ENCODE assay signal across 10 cellular contexts in genomic region chr1:164780863-164781262, GRCh38.
DNase-seq lines count a peak whose midpoint lies in the region; ATAC-seq and TF ChIP-seq lines count a peak whose summit lies in the region.
"Had no signal": no experiment of that assay in that cellular context is flagged by ENCODE, and none has a peak within 500 bp of the region (broad histone marks: within the 10 kb centered on the region; RNA-seq: fewer than 3 reads in every experiment).

No MANE protein-coding gene starts in this region.

- no peaks in the 10 kb centered on the region for H3K9me3 ChIP-seq in heart left ventricle

- H3K27me3 ChIP-seq in heart left ventricle = no peaks in the 10 kb centered on the region

- H3K4me3 ChIP-seq in heart left ventricle = no peak overlapping the region

- H3K36me3 ChIP-seq in heart left ventricle = no peaks in the 10 kb centered on the region

- no peak for TF ChIP-seq CTCF in heart left ventricle (IDR thresholded peaks at IDR 0.05)

- 51 to 68% (median 57%) methylated on average over 8 of the region's 8 CpGs for WGBS in heart left ventricle, 4 donors

- intact Hi-C loops in heart left ventricle (cut with DNase I) = loop anchor here (5.0 to 10.0 kb wide), 17 partner anchors 64 to 1246 kb away; no protein-coding TSS in a partner anchor

- H3K4me1 ChIP-seq in heart left ventricle = peaks cover 0 to 83% (median 43%) of the 10 kb centered on the region in 12 donors

- peak; percentile 92 for DNase-seq in EL
- DNase-seq in amniotic stem cell (lab: John Stamatoyannopoulos, UW) = peak; percentile 76
- peak in 2 of 5 donors; percentile 63 to 73 for DNase-seq in heart left ventricle
- DNase-seq in retina = peak; percentile 39
- no peak for DNase-seq in NCI-H2081 (lab: John Stamatoyannopoulos, UW)
- no peak for DNase-seq in effector CD8-positive, alpha-beta T cell (lab: John Stamatoyannopoulos, UW)
- DNase-seq: activated gamma-delta T cell, NCI-H748 treated with DMSO at 0.1 percent for 48 hours had no signal

- peak overlapping the region in 11 of 12 donors; percentile 27 to 80 (median 61) for H3K27ac ChIP-seq in heart left ventricle

- ATAC-seq in heart left ventricle (peak; percentile 76 to 92 (median 86)), GM19397 (IDR thresholded peaks at IDR 0.05; ENCODE audit: unreplicated experiment) (no peak), GM18858 (IDR thresholded peaks at IDR 0.05; ENCODE audit: unreplicated experiment) (no peak)

- TF ChIP-seq POLR2A in heart left ventricle (IDR thresholded peaks at IDR 0.05) = peak in 1 of 2 donors; percentile 23

Comparison
In these comparisons a context has a peak if more than half of its experiments do, and no peak if none do; other contexts are left out.
1. DNase-seq: peak in EL (single experiment), amniotic stem cell (single experiment) and retina (single experiment); none in NCI-H2081 (0 of 2) and effector CD8-positive, alpha-beta T cell (single experiment).
2. ATAC-seq: peak in heart left ventricle (4 of 4); none in GM19397 (single experiment) and GM18858 (single experiment).